ENCODE assay signal across 9 cellular contexts in the genomic region with DNA sequence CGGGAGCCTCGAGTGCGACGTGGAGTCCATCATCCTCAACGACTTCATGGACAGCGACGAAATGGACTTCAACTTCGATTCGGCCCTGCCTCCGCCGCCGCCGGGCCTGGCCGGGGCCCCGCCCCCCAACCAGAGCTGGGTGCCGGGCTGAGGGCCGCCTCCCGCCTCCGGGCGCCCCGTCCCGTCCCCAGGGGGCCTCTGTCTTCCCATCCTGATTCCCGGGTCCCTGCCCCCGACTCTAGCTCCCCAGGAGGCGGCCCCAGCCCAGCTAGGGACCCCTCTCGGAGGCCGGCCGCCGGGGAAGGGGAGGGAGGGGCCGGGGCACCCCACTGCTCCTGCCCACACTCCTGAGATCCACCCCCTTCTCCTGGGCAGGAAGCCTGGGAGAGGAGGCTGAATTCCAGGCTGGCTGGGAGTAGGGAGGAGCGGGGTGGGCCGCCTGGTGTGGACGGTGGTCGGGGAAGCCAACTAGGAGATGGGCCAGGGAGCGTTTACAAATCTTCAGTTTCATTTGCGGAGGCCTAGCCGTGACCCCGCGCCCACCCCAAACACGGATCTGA. TPM values are rescaled to one million over a fixed set of nuclear protein-coding genes. Genes with fewer than 3 reads are reported as not detected.
A peak's percentile ranks its signal among the peaks of the same experiment; 100 is the strongest.
DNase-seq lines count a peak whose midpoint lies in the region; ATAC-seq lines count a peak whose summit lies in the region.
"Had no signal": no experiment of that assay in that cellular context is flagged by ENCODE, and none has a peak within 500 bp of the region (broad histone marks: within the 10 kb centered on the region; RNA-seq: fewer than 3 reads in every experiment).

No MANE protein-coding gene starts in this region.

- peaks cover 17% of the 10 kb centered on the region for H3K4me1 Mint-ChIP-seq in T-helper 17 cell

- no peak overlapping the region for H3K27ac Mint-ChIP-seq in T-helper 17 cell

- no peaks in the 10 kb centered on the region for H3K9me3 ChIP-seq in T-helper 17 cell (ENCODE audit: control insufficient read depth, low read length, poor library complexity, severe bottlenecking)

- no peak for ATAC-seq in T-helper 17 cell
- ATAC-seq in left cardiac atrium, result peak; percentile 60 to 71
- peak; percentile 75 for ATAC-seq in sciatic nerve
- ATAC-seq in GM18858 (IDR thresholded peaks at IDR 0.05; ENCODE audit: unreplicated experiment), result no peak
- ATAC-seq: K562 had no signal

- peaks cover 75% of the 10 kb centered on the region for H3K27me3 Mint-ChIP-seq in T-helper 17 cell

- intact Hi-C loops in left cardiac atrium (cut with DNase I) (no loop called here), sciatic nerve (cut with DNase I) (no loop called here)

- DNase-seq in H4 (ENCODE audit: low spot score), result peak; percentile 71
- DNase-seq in T-helper 17 cell, result no peak
- DNase-seq in left cardiac atrium, result peak; percentile 73
- peak; percentile 77 for DNase-seq in sciatic nerve (ENCODE audit: low spot score)
- DNase-seq in retina, result no peak
- DNase-seq in effector CD8-positive, alpha-beta T cell (lab: John Stamatoyannopoulos, UW), result no peak
- no peak for DNase-seq in NCI-H446 (lab: John Stamatoyannopoulos, UW)

- peak overlapping the region; percentile 87 for H3K4me3 Mint-ChIP-seq in T-helper 17 cell

- H3K36me3 Mint-ChIP-seq in T-helper 17 cell (ENCODE audit: low read depth), result peaks cover 14% of the 10 kb centered on the region

RNA-seq across cellular contexts. Expression of gene FOXO6, which starts 21.4 kb away (rescaled TPM):
- total RNA-seq in H4 (2014; rRNA removed; shearing (Covaris generic)), result 0.35 and 0.45 TPM in 2 replicates
- total RNA-seq in T-helper 17 cell (1 to 10 TPM in 1 of 2 donors, under 1 TPM in 1; 0.86 to 1.8 TPM), left cardiac atrium (1 to 10 TPM; 1.8 to 2.9 TPM), sciatic nerve (1.7 TPM)

Comparison
In these comparisons a context has a peak if more than half of its experiments do, and no peak if none do; other contexts are left out.
1. DNase-seq: peak in H4 (single experiment), left cardiac atrium (single experiment) and sciatic nerve (single experiment); none in T-helper 17 cell (0 of 3), retina (single experiment), effector CD8-positive, alpha-beta T cell (single experiment) and NCI-H446 (0 of 2).
2. ATAC-seq: peak in left cardiac atrium (2 of 2) and sciatic nerve (single experiment); none in T-helper 17 cell (single experiment) and GM18858 (single experiment).